Comparison of ENCODE assay signal across 1 cellular context in the genomic region with DNA sequence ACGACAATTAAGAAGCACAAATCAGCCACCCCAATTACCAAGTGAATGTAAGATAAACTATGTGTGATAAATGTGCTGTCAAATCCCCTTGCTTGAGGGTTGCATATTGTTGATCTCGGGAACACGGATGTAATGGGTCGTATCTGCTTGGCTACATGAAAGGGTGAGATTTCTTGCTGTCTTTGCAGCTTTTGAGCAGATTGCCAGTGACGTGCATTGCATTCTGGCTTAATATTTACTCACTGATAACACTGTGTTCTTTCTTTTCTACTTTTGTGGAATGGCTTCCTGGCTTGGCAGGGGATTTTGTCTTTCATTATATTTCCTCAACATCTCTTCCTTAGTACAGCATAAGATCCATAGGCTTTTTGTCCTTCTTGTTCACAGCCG.
TF ChIP-seq lines count a peak whose summit lies in the region.

No MANE protein-coding gene starts in this region.

TF ChIP-seq in WTC11, 78 proteins besides CTCF, POLR2A, EP300 and RAD21 (continued from another document):
- no peak for TF ChIP-seq FOXJ3 (CRISPR knock-in tag; IDR thresholded peaks at IDR 0.05; ENCODE audit: borderline replicate concordance)
- no peak for TF ChIP-seq TP53 (CRISPR knock-in tag; IDR thresholded peaks at IDR 0.05)
- no peak for TF ChIP-seq CREM (CRISPR knock-in tag; IDR thresholded peaks at IDR 0.05)
- TF ChIP-seq ZSCAN18 (CRISPR knock-in tag; IDR thresholded peaks at IDR 0.05): no peak
- TF ChIP-seq MLX (CRISPR knock-in tag; IDR thresholded peaks at IDR 0.05): no peak
- no peak for TF ChIP-seq ZNF138 (CRISPR knock-in tag; conservative IDR thresholded peaks at IDR 0.05)
- TF ChIP-seq, protein P1, sequence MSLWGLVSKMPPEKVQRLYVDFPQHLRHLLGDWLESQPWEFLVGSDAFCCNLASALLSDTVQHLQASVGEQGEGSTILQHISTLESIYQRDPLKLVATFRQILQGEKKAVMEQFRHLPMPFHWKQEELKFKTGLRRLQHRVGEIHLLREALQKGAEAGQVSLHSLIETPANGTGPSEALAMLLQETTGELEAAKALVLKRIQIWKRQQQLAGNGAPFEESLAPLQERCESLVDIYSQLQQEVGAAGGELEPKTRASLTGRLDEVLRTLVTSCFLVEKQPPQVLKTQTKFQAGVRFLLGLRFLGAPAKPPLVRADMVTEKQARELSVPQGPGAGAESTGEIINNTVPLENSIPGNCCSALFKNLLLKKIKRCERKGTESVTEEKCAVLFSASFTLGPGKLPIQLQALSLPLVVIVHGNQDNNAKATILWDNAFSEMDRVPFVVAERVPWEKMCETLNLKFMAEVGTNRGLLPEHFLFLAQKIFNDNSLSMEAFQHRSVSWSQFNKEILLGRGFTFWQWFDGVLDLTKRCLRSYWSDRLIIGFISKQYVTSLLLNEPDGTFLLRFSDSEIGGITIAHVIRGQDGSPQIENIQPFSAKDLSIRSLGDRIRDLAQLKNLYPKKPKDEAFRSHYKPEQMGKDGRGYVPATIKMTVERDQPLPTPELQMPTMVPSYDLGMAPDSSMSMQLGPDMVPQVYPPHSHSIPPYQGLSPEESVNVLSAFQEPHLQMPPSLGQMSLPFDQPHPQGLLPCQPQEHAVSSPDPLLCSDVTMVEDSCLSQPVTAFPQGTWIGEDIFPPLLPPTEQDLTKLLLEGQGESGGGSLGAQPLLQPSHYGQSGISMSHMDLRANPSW (CRISPR knock-in tag; conservative IDR thresholded peaks at IDR 0.05; ENCODE audit: low read depth): no peak
- no peak for TF ChIP-seq ZNF416 (CRISPR knock-in tag; IDR thresholded peaks at IDR 0.05)
- no peak for TF ChIP-seq ETV6 (CRISPR knock-in tag; IDR thresholded peaks at IDR 0.05)
